8 cellular contexts compared by ENCODE assay signal in the genomic region with DNA sequence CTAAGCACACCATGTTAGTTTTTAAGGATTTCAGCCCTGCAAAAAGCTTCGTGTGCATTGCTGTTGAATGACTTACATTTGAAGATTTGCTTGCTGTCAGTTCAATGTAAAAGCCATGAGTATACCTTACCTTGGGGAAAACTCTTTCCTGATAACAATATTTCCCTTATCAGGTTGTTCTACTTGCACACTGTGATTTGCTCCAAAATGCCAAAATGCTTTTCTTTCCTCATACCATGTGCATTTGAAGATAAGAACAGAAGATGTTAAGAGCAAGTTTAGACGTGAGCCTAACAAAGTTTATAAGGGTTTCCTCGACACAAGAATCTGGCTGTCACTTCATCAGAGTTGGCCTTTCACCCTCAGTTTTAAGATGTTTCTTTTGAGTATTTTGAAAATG. TPM values are rescaled to one million over a fixed set of nuclear protein-coding genes. Genes with fewer than 3 reads are reported as not detected.
"Had no signal": no experiment of that assay in that cellular context is flagged by ENCODE, and none has a peak within 500 bp of the region (broad histone marks: within the 10 kb centered on the region; RNA-seq: fewer than 3 reads in every experiment).

No MANE protein-coding gene starts in this region.

- H2AFZ ChIP-seq: GM23338 had no signal

- ATAC-seq: GM23338 had no signal

- DNase-seq: H9, HCEC 1CT, IMR-90 had no signal

- H3K4me2 ChIP-seq: GM23338 had no signal

- FAIRE-seq: H1, H54, HTR-8/SVneo had no signal

- H3K4me3 ChIP-seq: GM23338 had no signal

RNA-seq across cellular contexts. Expression of a gene that starts 57.6 kb away (rescaled TPM):
- total RNA-seq: HT-29 had no signal
- polyA plus RNA-seq: IMR-90 had no signal
